In genomic region chr12:5444520-5444919, GRCh38 we compare ENCODE assay signal across 23 cellular contexts. TPM values are rescaled to one million over a fixed set of nuclear protein-coding genes. Genes with fewer than 3 reads are reported as not detected.
DNase-seq lines count a peak whose midpoint lies in the region; ATAC-seq, FAIRE-seq and TF ChIP-seq lines count a peak whose summit lies in the region.
"Had no signal": no experiment of that assay in that cellular context is flagged by ENCODE, and none has a peak within 500 bp of the region (broad histone marks: within the 10 kb centered on the region; RNA-seq: fewer than 3 reads in every experiment).

No MANE protein-coding gene starts in this region.

- no peak for TF ChIP-seq POLR2A in A549 (IDR thresholded peaks at IDR 0.05; ENCODE audit: low read length)
- TF ChIP-seq POLR2A in IMR-90 (IDR thresholded peaks at IDR 0.05; ENCODE audit: low read depth, low read length) = no peak
- no peak for TF ChIP-seq POLR2A in sigmoid colon (IDR thresholded peaks at IDR 0.05)

- H4K5ac ChIP-seq in IMR-90 (ENCODE audit: low read depth, low read length) = no peak overlapping the region

- H3K4me2 ChIP-seq in A549 = no peak overlapping the region
- no peak overlapping the region for H3K4me2 ChIP-seq in IMR-90 (ENCODE audit: low read depth, low read length)
- H3K4me2 ChIP-seq: BLaER1 had no signal

- H3K36me3 ChIP-seq in IMR-90 (ENCODE audit: control insufficient read depth, insufficient read depth, low read length) (peaks cover 8% of the 10 kb centered on the region), sigmoid colon (no peaks in the 10 kb centered on the region)
- H3K36me3 ChIP-seq: BE2C, BLaER1 had no signal

- H3K27ac ChIP-seq in A549 (no peak overlapping the region), IMR-90 (ENCODE audit: insufficient read depth, low read length) (no peak overlapping the region), sigmoid colon (no peak overlapping the region)
- H3K27ac ChIP-seq: 22Rv1, BLaER1 had no signal

- no peak overlapping the region for H3K4ac ChIP-seq in IMR-90 (ENCODE audit: low read depth, low read length)

- H3K9ac ChIP-seq in IMR-90 (ENCODE audit: low read depth, low read length) = no peak overlapping the region
- H3K9ac ChIP-seq: BLaER1 had no signal

- no peak overlapping the region for H2AFZ ChIP-seq in IMR-90 (replicated peaks; ENCODE audit: low read length, poor library complexity)

- DNase-seq in A549 (ENCODE audit: low read depth in 1 of 2, low spot score in 1 of 2) (no peak), IMR-90 (no peak), foreskin melanocyte (peak; percentile 66), sigmoid colon (no peak)
- no peak for DNase-seq in activated CD8-positive, alpha-beta memory T cell treated with anti-CD3 and anti-CD28 coated beads for 24 hours
- DNase-seq: ACHN; BE2C; C1 segment of cervical spinal cord; CD4-positive, alpha-beta memory T cell; CD4-positive, CD25-positive, alpha-beta regulatory T cell; CD8-positive, alpha-beta memory T cell; DMS 273 treated with DMSO at 0.1 percent for 48 hours; DMS153; DMS53; DMS79 treated with DMSO at 0.1 percent for 48 hours; GF-D8 had no signal

- H3K14ac ChIP-seq in IMR-90 (replicated peaks; ENCODE audit: low read depth, low read length) = no peak overlapping the region

- intact Hi-C loops in IMR-90 (cut with micrococcal nuclease) = loop anchor here (5.0 kb wide), 1 partner anchor 43 kb away; no protein-coding TSS in a partner anchor
- intact Hi-C loops in sigmoid colon (cut with DNase I) = loop anchor here (5.0 kb wide), 1 partner anchor 272 kb away; no protein-coding TSS in a partner anchor

- CTCF ChIA-PET in A549 (lab: Yijun Ruan, JAX) (interaction anchor here (2.1 kb wide), 1 partner anchor 17 kb away, joined by 8 read pairs; no protein-coding TSS in a partner anchor), IMR-90 (lab: Yijun Ruan, JAX) (interaction anchor here (1.2 to 2.1 kb wide), 2 partner anchors 16 to 204 kb away, joined by 5 read pairs; no protein-coding TSS in a partner anchor)

- H3K4me3 ChIP-seq in A549 = no peak overlapping the region
- no peak overlapping the region for H3K4me3 ChIP-seq in IMR-90 (ENCODE audit: insufficient read depth, low read depth, low read length)
- no peak overlapping the region for H3K4me3 ChIP-seq in sigmoid colon
- H3K4me3 ChIP-seq: BLaER1 had no signal

- no peak overlapping the region for H2BK15ac ChIP-seq in IMR-90 (ENCODE audit: low read depth, low read length)

- no peaks in the 10 kb centered on the region for H3K9me3 ChIP-seq in A549
- H3K9me3 ChIP-seq in IMR-90 (ENCODE audit: control insufficient read depth, insufficient read depth, low read length) = no peaks in the 10 kb centered on the region
- H3K9me3 ChIP-seq in sigmoid colon = no peaks in the 10 kb centered on the region
- H3K9me3 ChIP-seq: BE2C, BLaER1 had no signal

- H3K23ac ChIP-seq in IMR-90 (ENCODE audit: low read depth, low read length) = no peak overlapping the region

- no TSS peak for BruUV-seq in IMR-90 (replicated peaks; lab: Mats Ljungman, UMichigan)

- H3K9me1 ChIP-seq in IMR-90 (ENCODE audit: insufficient read depth, low read length) = peaks cover 29% of the 10 kb centered on the region

- in situ Hi-C loops in IMR-90 (cut with MboI; ENCODE audit: low sequenced_read_pairs) = no loop called here

- no peaks in the 10 kb centered on the region for H3K27me3 ChIP-seq in IMR-90 (ENCODE audit: control insufficient read depth, insufficient read depth, low read length)
- H3K27me3 ChIP-seq in sigmoid colon = peaks cover 0 to 29% (median 0%) of the 10 kb centered on the region in 3 donors
- H3K27me3 ChIP-seq: BLaER1 had no signal

- H4K91ac ChIP-seq in IMR-90 (ENCODE audit: insufficient read depth, low read depth, low read length) = peak overlapping the region; percentile 34; the same call in 1 of the 2 replicates

- H2BK120ac ChIP-seq in IMR-90 (ENCODE audit: low read depth, low read length) = no peak overlapping the region

- no peak overlapping the region for H2BK5ac ChIP-seq in IMR-90 (ENCODE audit: low read depth, low read length, poor library complexity, severe bottlenecking)

- no peak overlapping the region for H2AK9ac ChIP-seq in IMR-90 (replicated peaks; ENCODE audit: low read depth, low read length, poor library complexity)

- 1% methylated on average over 6 of the region's 6 CpGs for WGBS in A549 (ENCODE audit: missing lambda C conversion rate)
- WGBS in IMR-90 (ENCODE audit: extremely low coverage in 2 of 2, insufficient read length in 1 of 2), 2 experiments = no CpG with 5 or more reads among the region's 6 CpGs
- WGBS in sigmoid colon, 2 donors = 82 to 86% methylated on average over 6 of the region's 6 CpGs

- H2AK5ac ChIP-seq in IMR-90 (ENCODE audit: low read depth, low read length) = no peak overlapping the region

- H3K4me1 ChIP-seq in A549 (no peaks in the 10 kb centered on the region), IMR-90 (ENCODE audit: control insufficient read depth, insufficient read depth, low read length) (peaks cover 21% of the 10 kb centered on the region), sigmoid colon (peaks cover 0 to 7% (median 1%) of the 10 kb centered on the region in 4 donors)
- H3K4me1 ChIP-seq: BE2C had no signal

- ATAC-seq in A549 (no peak), IMR-90 (ENCODE audit: low read depth) (no peak)

- TF ChIP-seq CTCF in A549 (IDR thresholded peaks at IDR 0.05) (no peak), IMR-90 (conservative IDR thresholded peaks at IDR 0.05; ENCODE audit: low read depth, low read length) (no peak), sigmoid colon (IDR thresholded peaks at IDR 0.05) (no peak)

- no peak for FAIRE-seq in A549 (lab: Jason Lieb, UNC)
- FAIRE-seq: G401.6, GM12891, GM19239 had no signal

- peaks cover 84% of the 10 kb centered on the region for H4K20me1 ChIP-seq in IMR-90 (ENCODE audit: insufficient read depth, low read length)
- H4K20me1 ChIP-seq: BLaER1 had no signal

- no peak for TF ChIP-seq EP300 in A549 (IDR thresholded peaks at IDR 0.05)
- no peak for TF ChIP-seq EP300 in sigmoid colon (IDR thresholded peaks at IDR 0.05)

- POLR2A ChIA-PET in A549 (lab: Yijun Ruan, JAX) (no interaction called here), IMR-90 (lab: Charles Lee; ENCODE audit: unreplicated experiment) (no interaction called here)

- no peak overlapping the region for H2BK20ac ChIP-seq in IMR-90 (ENCODE audit: low read depth, low read length)

- no peak overlapping the region for H3K56ac ChIP-seq in IMR-90 (ENCODE audit: extremely low read depth, insufficient read depth, low read length)

- H4K8ac ChIP-seq in IMR-90 (ENCODE audit: low read depth in 2 of 2, low read length in 2 of 2) = no peak overlapping the region

- H3K18ac ChIP-seq in IMR-90 (ENCODE audit: low read depth, low read length) = no peak overlapping the region

- dilution Hi-C loops in IMR-90 (cut with HindIII; ENCODE audit: low sequenced_read_pairs, unreplicated experiment) = no loop called here

- TF ChIP-seq RAD21 in A549 (conservative IDR thresholded peaks at IDR 0.05 in 1 of 2, IDR thresholded peaks at IDR 0.05 in 1 of 2) (no peak), IMR-90 (IDR thresholded peaks at IDR 0.05; ENCODE audit: low read length) (no peak)

- peaks cover 40 to 93% of the 10 kb centered on the region in 2 experiments for H3K79me1 ChIP-seq in IMR-90 (ENCODE audit: low read depth in 1 of 2, low read length in 2 of 2)

TF ChIP-seq in A549, 52 proteins besides CTCF, POLR2A, EP300 and RAD21:
- no peak for TF ChIP-seq MYC (IDR thresholded peaks at IDR 0.05; ENCODE audit: borderline replicate concordance, low read length)
- TF ChIP-seq RNF2 (IDR thresholded peaks at IDR 0.05; ENCODE audit: borderline replicate concordance, low read depth) = no peak
- peak; percentile 82; the same call in 1 of the 2 replicates for TF ChIP-seq CBX8 (IDR thresholded peaks at IDR 0.05)
- no peak for TF ChIP-seq ELK1 (IDR thresholded peaks at IDR 0.05; ENCODE audit: low read depth, low read length)
- TF ChIP-seq ZC3H11A (IDR thresholded peaks at IDR 0.05) = no peak
TF ChIP-seq in A549: peak in this region for 1.

TF ChIP-seq in IMR-90, 13 proteins besides CTCF, POLR2A, EP300 and RAD21:
- TF ChIP-seq MAFK (IDR thresholded peaks at IDR 0.05; ENCODE audit: low read depth, low read length) (no peak), NFE2L2 (IDR thresholded peaks at IDR 0.05; ENCODE audit: low read depth, low read length) (no peak), CHD1 (IDR thresholded peaks at IDR 0.05; ENCODE audit: low read depth, low read length) (no peak), SMC3 (IDR thresholded peaks at IDR 0.05; ENCODE audit: low read depth, low read length) (no peak), ELK1 (IDR thresholded peaks at IDR 0.05; ENCODE audit: borderline replicate concordance, low read depth, low read length) (no peak)

RNA-seq across cellular contexts. Expression of gene NTF3, which starts 12.6 kb away (rescaled TPM):
- polyA plus RNA-seq in A549 (2011; rRNA removed) (not detected in 2 replicates), A549 (2017; fragmentation: RNase III; extraction: RNeasy Plus Mini Kit Qiagen cat#74134 plus additional on column Dnase treatment) (not detected in 3 replicates), IMR-90 (2012; rRNA removed) (32.4 and 36.0 TPM in 2 replicates), sigmoid colon (1 to 10 TPM in 1 of 3 donors, not detected in 2; 1.1 TPM)
- polyA plus RNA-seq in A549 (2012; cell fraction: cytosol; rRNA removed) = not detected in 2 replicates
- polyA plus RNA-seq in A549 (2012; cell fraction: nucleus; rRNA removed) = not detected in 2 replicates
- polyA minus RNA-seq in A549 (2011; rRNA and poly(A)+ RNA removed) = not detected in 2 replicates
- total RNA-seq in IMR-90 (2012; rRNA removed) (12.2 TPM in 2 replicates), sigmoid colon (1 to 10 TPM in 1 of 4 donors, under 1 TPM in 3; 0.71 to 1.8 (median 0.89) TPM)
- 27.9 and 38.6 TPM in 2 replicates for polyA plus RNA-seq in IMR-90 (2012; cell fraction: cytosol; rRNA removed)
- 52.0 and 83.7 TPM in 2 replicates for polyA plus RNA-seq in IMR-90 (2012; cell fraction: nucleus; rRNA removed; ENCODE audit: low replicate concordance)
- total RNA-seq: A673; CD4-positive, alpha-beta memory T cell; CD4-positive, CD25-positive, alpha-beta regulatory T cell; CD8-positive, alpha-beta memory T cell had no signal
- polyA plus RNA-seq: CD14-positive monocyte; CD4-positive, alpha-beta memory T cell; CD4-positive, CD25-positive, alpha-beta regulatory T cell; CD8-positive, alpha-beta memory T cell had no signal

Comparison
In these comparisons a context has a peak if more than half of its experiments do, and no peak if none do; other contexts are left out.
1. RNA of gene NTF3, which starts 12.6 kb away (polyA plus RNA-seq): 27.9 to 83.7 TPM in IMR-90; 1.1 TPM in sigmoid colon and not detected in A549; every median in the first group is over 10 times any median in the second.